In genomic region chr6:2706482-2706881, GRCh38 we compare ENCODE assay signal across 2 cellular contexts.
A peak's percentile ranks its signal among the peaks of the same experiment; 100 is the strongest.
TF ChIP-seq lines count a peak whose summit lies in the region.

No MANE protein-coding gene starts in this region.

TF ChIP-seq in GM23338, 12 proteins besides CTCF, POLR2A, EP300 and RAD21:
- TF ChIP-seq ETS1 (IDR thresholded peaks at IDR 0.05), result no peak
- no peak for TF ChIP-seq STAT1 (IDR thresholded peaks at IDR 0.05; ENCODE audit: unreplicated experiment)
- TF ChIP-seq ZNF331 (CRISPR knock-in tag; IDR thresholded peaks at IDR 0.05; ENCODE audit: low read depth), result no peak
- TF ChIP-seq EZH2 (IDR thresholded peaks at IDR 0.05; ENCODE audit: low read depth, unreplicated experiment), result no peak
- no peak for TF ChIP-seq EZH2phosphoT487 (IDR thresholded peaks at IDR 0.05; ENCODE audit: unreplicated experiment)
- TF ChIP-seq CREB1 (CRISPR knock-in tag; IDR thresholded peaks at IDR 0.05; ENCODE audit: low read depth), result no peak

TF ChIP-seq in GM12878, 131 proteins besides CTCF, POLR2A, EP300 and RAD21:
- TF ChIP-seq PKNOX1 (IDR thresholded peaks at IDR 0.05) (peak; percentile 53), EGR1 (IDR thresholded peaks at IDR 0.05; ENCODE audit: borderline replicate concordance in 1 of 2, low read depth in 2 of 2, low read length in 2 of 2) (no peak), SMAD5 (IDR thresholded peaks at IDR 0.05; ENCODE audit: low read depth) (no peak), MYB (IDR thresholded peaks at IDR 0.05; ENCODE audit: borderline replicate concordance, low read depth, low read length) (no peak)
